1 cellular context compared by ENCODE assay signal in genomic region chr7:138350701-138351357, GRCh38.
TF ChIP-seq lines count a peak whose summit lies in the region.

No MANE protein-coding gene starts in this region.

TF ChIP-seq in K562, 482 proteins besides CTCF, POLR2A, EP300 and RAD21 (continued from another document and continues in another):
- no peak for TF ChIP-seq ZNF224 (CRISPR knock-in tag; IDR thresholded peaks at IDR 0.05)
- TF ChIP-seq ZKSCAN3 (CRISPR knock-in tag; IDR thresholded peaks at IDR 0.05): no peak
- no peak for TF ChIP-seq ZNF384 (IDR thresholded peaks at IDR 0.05; ENCODE audit: low read depth, low read length)
- TF ChIP-seq ATF3 (IDR thresholded peaks at IDR 0.05): peak; percentile 98
- peak; percentile 87 for TF ChIP-seq ATF3 (CRISPR knock-in tag; conservative IDR thresholded peaks at IDR 0.05)
- peak in 1 of 2 experiments; percentile 27; a peak in 1 of 4 replicates for TF ChIP-seq ZMIZ1 (IDR thresholded peaks at IDR 0.05; ENCODE audit: low read depth in 2 of 2, low read length in 2 of 2)
- peak; percentile 53 for TF ChIP-seq TCF3 (CRISPR knock-in tag; IDR thresholded peaks at IDR 0.05)
- peak; percentile 41 to 51 for TF ChIP-seq NCOA2 (IDR thresholded peaks at IDR 0.05; ENCODE audit: partially characterized antibody in 2 of 2)
- TF ChIP-seq PML (IDR thresholded peaks at IDR 0.05; ENCODE audit: low read length): no peak
- TF ChIP-seq AFF1 (IDR thresholded peaks at IDR 0.05; ENCODE audit: low read depth in 1 of 2, partially characterized antibody in 2 of 2): peak; percentile 60 to 74
- no peak for TF ChIP-seq MCM5 (IDR thresholded peaks at IDR 0.05; ENCODE audit: low read depth)
- no peak for TF ChIP-seq CBX8 (IDR thresholded peaks at IDR 0.05; ENCODE audit: borderline replicate concordance, extremely low read depth, low read depth, low read length, poor library complexity, severe bottlenecking)
- TF ChIP-seq POLR2AphosphoS2 (IDR thresholded peaks at IDR 0.05; ENCODE audit: low read length): no peak
- no peak for TF ChIP-seq KLF16 (IDR thresholded peaks at IDR 0.05)
- TF ChIP-seq RBM15 (IDR thresholded peaks at IDR 0.05; ENCODE audit: insufficient read depth, low read length): no peak
- no peak for TF ChIP-seq SRSF1 (IDR thresholded peaks at IDR 0.05; ENCODE audit: low read depth, low read length)
- peak; percentile 56 for TF ChIP-seq MECOM (CRISPR knock-in tag; IDR thresholded peaks at IDR 0.05)
- no peak for TF ChIP-seq CEBPZ (IDR thresholded peaks at IDR 0.05; ENCODE audit: borderline replicate concordance, low read depth, low read length)
- no peak for TF ChIP-seq ZKSCAN1 (IDR thresholded peaks at IDR 0.05; ENCODE audit: low read depth, low read length)
- no peak for TF ChIP-seq RBM14 (IDR thresholded peaks at IDR 0.05; ENCODE audit: borderline replicate concordance, insufficient read depth, low read depth, low read length)
- TF ChIP-seq CBX5 (IDR thresholded peaks at IDR 0.05; ENCODE audit: borderline replicate concordance, low read depth): peak; percentile 96
- TF ChIP-seq IRF2 (CRISPR knock-in tag; IDR thresholded peaks at IDR 0.05): no peak
- TF ChIP-seq BCLAF1 (IDR thresholded peaks at IDR 0.05; ENCODE audit: borderline replicate concordance in 1 of 2, control insufficient read depth in 1 of 2, low read depth in 2 of 2, low read length in 1 of 2): no peak
- no peak for TF ChIP-seq SMAD2 (IDR thresholded peaks at IDR 0.05; ENCODE audit: low read depth, low read length)
- TF ChIP-seq RBBP5 (IDR thresholded peaks at IDR 0.05; ENCODE audit: borderline replicate concordance, insufficient read depth, low read length, poor library complexity, severe bottlenecking): no peak
- TF ChIP-seq SNIP1 (IDR thresholded peaks at IDR 0.05; ENCODE audit: low read depth): no peak
- TF ChIP-seq FOXA1 (IDR thresholded peaks at IDR 0.05; ENCODE audit: borderline replicate concordance): no peak
- TF ChIP-seq NR2C2 (CRISPR knock-in tag; IDR thresholded peaks at IDR 0.05): no peak
- peak; percentile 39; the same call in 1 of the 2 replicates for TF ChIP-seq NR2C2 (tag; IDR thresholded peaks at IDR 0.05)
- peak; percentile 95 for TF ChIP-seq MAFF (IDR thresholded peaks at IDR 0.05; ENCODE audit: low read length)
- peak; percentile 62; the same call in 1 of the 2 replicates for TF ChIP-seq TEAD4 (IDR thresholded peaks at IDR 0.05; ENCODE audit: low read length)
- TF ChIP-seq TEAD4 (CRISPR knock-in tag; IDR thresholded peaks at IDR 0.05; ENCODE audit: borderline replicate concordance): no peak
- peak; percentile 98 for TF ChIP-seq MAFK (IDR thresholded peaks at IDR 0.05; ENCODE audit: low read length)
- TF ChIP-seq POLR2H (tag; IDR thresholded peaks at IDR 0.05; ENCODE audit: low read depth): 0 out of 2 replicates have a peak, but pooled peaks have one; percentile 57
- peak; percentile 50; the same call in 1 of the 2 replicates for TF ChIP-seq MTF1 (CRISPR knock-in tag; IDR thresholded peaks at IDR 0.05; ENCODE audit: borderline replicate concordance)
- no peak for TF ChIP-seq ZNF277 (CRISPR knock-in tag; IDR thresholded peaks at IDR 0.05; ENCODE audit: borderline replicate concordance)
- no peak for TF ChIP-seq SMARCB1 (IDR thresholded peaks at IDR 0.05; ENCODE audit: insufficient read length, low read depth)
- no peak for TF ChIP-seq BRF1 (IDR thresholded peaks at IDR 0.05; ENCODE audit: borderline replicate concordance, extremely low read depth, insufficient read length)
- no peak for TF ChIP-seq TAF15 (IDR thresholded peaks at IDR 0.05; ENCODE audit: low read depth, low read length)
- no peak for TF ChIP-seq ILF3 (IDR thresholded peaks at IDR 0.05; ENCODE audit: borderline replicate concordance)
- TF ChIP-seq ARHGAP35 (IDR thresholded peaks at IDR 0.05; ENCODE audit: partially characterized antibody): no peak
- no peak for TF ChIP-seq ZNF830 (CRISPR knock-in tag; IDR thresholded peaks at IDR 0.05)
- TF ChIP-seq DMBX1 (CRISPR knock-in tag; IDR thresholded peaks at IDR 0.05; ENCODE audit: borderline replicate concordance): peak; percentile 57; the same call in 1 of the 2 replicates
- TF ChIP-seq ZNF444 (CRISPR knock-in tag; IDR thresholded peaks at IDR 0.05): no peak
- TF ChIP-seq USF1 (CRISPR knock-in tag; IDR thresholded peaks at IDR 0.05): no peak
- TF ChIP-seq HMG20A (CRISPR knock-in tag; conservative IDR thresholded peaks at IDR 0.05): peak; percentile 60; the same call in 1 of the 2 replicates
- no peak for TF ChIP-seq CXXC5 (CRISPR knock-in tag; IDR thresholded peaks at IDR 0.05)
- TF ChIP-seq ZBTB1 (CRISPR knock-in tag; IDR thresholded peaks at IDR 0.05; ENCODE audit: borderline replicate concordance, low read depth): no peak
- peak; percentile 83 for TF ChIP-seq HDAC8 (tag; IDR thresholded peaks at IDR 0.05)
- TF ChIP-seq DIDO1 (tag; IDR thresholded peaks at IDR 0.05; ENCODE audit: low read depth): peak; percentile 22; the same call in 1 of the 2 replicates
- no peak for TF ChIP-seq MED1 (CRISPR knock-in tag; IDR thresholded peaks at IDR 0.05; ENCODE audit: borderline replicate concordance)
